ENCODE assay signal across 2 cellular contexts in genomic region chr3:150035400-150035799, GRCh38.
TF ChIP-seq lines count a peak whose summit lies in the region.

No MANE protein-coding gene starts in this region.

TF ChIP-seq in H1, 55 proteins besides CTCF, POLR2A, EP300 and RAD21 (continued from another document):
- TF ChIP-seq TAF1 (IDR thresholded peaks at IDR 0.05; ENCODE audit: low read depth, low read length) (no peak), HDAC2 (IDR thresholded peaks at IDR 0.05; ENCODE audit: borderline replicate concordance in 1 of 2, low read depth in 2 of 2, low read length in 2 of 2) (0 out of 4 replicates have a peak, but pooled peaks of 1 of the 2 experiments have one; percentile 66), SP2 (IDR thresholded peaks at IDR 0.05; ENCODE audit: low read length) (no peak), TCF12 (IDR thresholded peaks at IDR 0.05; ENCODE audit: low read depth, low read length) (0 out of 2 replicates have a peak, but pooled peaks have one; percentile 26), TEAD4 (IDR thresholded peaks at IDR 0.05; ENCODE audit: low read depth, low read length) (no peak), CHD7 (IDR thresholded peaks at IDR 0.05; ENCODE audit: insufficient replicate concordance, low read length) (peak; percentile 48)

TF ChIP-seq in SK-N-SH treated with all-trans-retinoic acid at 6 μM for 48 hours, 23 proteins besides CTCF, POLR2A, EP300 and RAD21 (continued from another document):
- TF ChIP-seq CSRNP3 (CRISPR knock-in tag; IDR thresholded peaks at IDR 0.05) (no peak), GLIS3 (CRISPR knock-in tag; IDR thresholded peaks at IDR 0.05) (no peak), OSR1 (CRISPR knock-in tag; IDR thresholded peaks at IDR 0.05) (no peak)
